In the genomic region with DNA sequence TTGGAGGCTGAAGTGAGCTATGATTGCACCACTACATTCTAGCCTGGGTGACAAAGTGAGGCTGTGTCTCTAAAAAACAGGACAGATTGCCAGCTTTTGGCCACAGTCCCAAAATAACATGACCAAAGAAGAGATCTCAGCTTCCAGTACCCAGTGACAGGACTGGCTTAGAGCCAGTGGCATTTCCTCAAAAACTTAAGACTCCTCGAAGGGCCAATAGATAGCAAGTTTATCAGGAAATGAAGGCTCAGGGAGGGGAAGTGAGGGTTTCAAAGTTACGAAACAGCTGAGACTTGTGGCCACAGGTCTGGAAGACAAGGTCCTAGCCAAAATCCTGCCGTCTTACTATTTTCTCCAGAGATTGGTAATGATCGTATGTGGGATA, we compare ENCODE assay signal across 8 cellular contexts. TPM values are rescaled to one million over a fixed set of nuclear protein-coding genes. Genes with fewer than 3 reads are reported as not detected.
DNase-seq lines count a peak whose midpoint lies in the region; ATAC-seq, FAIRE-seq and TF ChIP-seq lines count a peak whose summit lies in the region.

No MANE protein-coding gene starts in this region.

- H3K27ac Mint-ChIP-seq in MCF 10A (ENCODE audit: low read depth, unreplicated experiment): no peak overlapping the region
- no peak overlapping the region for H3K27ac Mint-ChIP-seq in stimulated activated effector memory CD8-positive, alpha-beta T cell treated with anti-CD3 and anti-CD28 coated beads, Interleukin-12 subunit alpha, Interleukin-12 subunit beta, amount 100 ng/mL, for 72 hours
- H3K27ac Mint-ChIP-seq in Caco-2 (ENCODE audit: unreplicated experiment): no peak overlapping the region

- POLR2A ChIA-PET in MCF 10A (lab: Yijun Ruan, JAX) (interaction anchor here (0.6 to 2.2 kb wide), 13 partner anchors 11 to 596 kb away, joined by 3 to 14 read pairs (median 4); a partner anchor contains a TSS), Caco-2 (lab: Charles Lee) (interaction anchor here (0.7 kb wide), 1 partner anchor 277 kb away, joined by 4 read pairs; no protein-coding TSS in a partner anchor)

- H3K27me3 ChIP-seq in right lobe of liver (no peaks in the 10 kb centered on the region), uterus (no peaks in the 10 kb centered on the region), Caco-2 (replicated peaks; ENCODE audit: control insufficient read depth, insufficient read depth, low read length) (no peaks in the 10 kb centered on the region)

- CTCF ChIA-PET in MCF 10A (lab: Yijun Ruan, JAX): interaction anchor here (0.9 kb wide), 1 partner anchor 22 kb away, joined by 3 read pairs; no protein-coding TSS in a partner anchor
- CTCF ChIA-PET in Caco-2 (lab: Charles Lee): no interaction called here

- H3K27me3 Mint-ChIP-seq in MCF 10A (ENCODE audit: insufficient read depth, unreplicated experiment) (no peaks in the 10 kb centered on the region), Caco-2 (ENCODE audit: insufficient read depth, unreplicated experiment) (no peaks in the 10 kb centered on the region)

- BruUV-seq in MCF 10A (replicated peaks; lab: Mats Ljungman, UMichigan) (no TSS peak), Caco-2 (replicated peaks; lab: Mats Ljungman, UMichigan) (no TSS peak)

- H3K4me1 ChIP-seq in right lobe of liver (peaks cover 0 to 16% (median 2%) of the 10 kb centered on the region in 4 donors), uterus (peaks cover 0 to 4% of the 10 kb centered on the region in 2 donors), Caco-2 (no peaks in the 10 kb centered on the region)

- no peak for DNase-seq in GM12891 (ENCODE audit: insufficient read length, low spot score)
- DNase-seq in NCI-H226: peak; percentile 81
- peak; percentile 99 for DNase-seq in MCF 10A (ENCODE audit: unreplicated experiment)
- peak in 2 of 3 donors; percentile 30 to 76 for DNase-seq in right lobe of liver
- peak in 1 of 2 donors; percentile 80 for DNase-seq in uterus
- no peak for DNase-seq in stimulated activated effector memory CD8-positive, alpha-beta T cell treated with anti-CD3 and anti-CD28 coated beads, Interleukin-12 subunit alpha, Interleukin-12 subunit beta, amount 100 ng/mL, for 72 hours (ENCODE audit: low spot score in 2 of 2)
- DNase-seq in Caco-2: no peak

- peak; percentile 77 for FAIRE-seq in GM12891 (lab: Jason Lieb, UNC)

- TF ChIP-seq POLR2A in GM12891 (IDR thresholded peaks at IDR 0.05; ENCODE audit: low read depth, low read length): no peak
- TF ChIP-seq POLR2A in right lobe of liver (IDR thresholded peaks at IDR 0.05): no peak
- TF ChIP-seq POLR2A in uterus (IDR thresholded peaks at IDR 0.05): no peak

- intact Hi-C loops in MCF 10A (cut with micrococcal nuclease): loop anchor here (10.0 kb wide), 1 partner anchor 272 kb away; no protein-coding TSS in a partner anchor
- intact Hi-C loops in right lobe of liver (cut with DNase I): no loop called here
- intact Hi-C loops in uterus (cut with DNase I; ENCODE audit: low total_unique reads): no loop called here
- intact Hi-C loops in Caco-2 (cut with micrococcal nuclease; ENCODE audit: unreplicated experiment): no loop called here

- H3K36me3 Mint-ChIP-seq in MCF 10A (ENCODE audit: insufficient read depth, unreplicated experiment) (peaks cover 29% of the 10 kb centered on the region), Caco-2 (ENCODE audit: insufficient read depth, unreplicated experiment) (peaks cover 46% of the 10 kb centered on the region)
- peaks cover 46% of the 10 kb centered on the region for H3K36me3 Mint-ChIP-seq in stimulated activated effector memory CD8-positive, alpha-beta T cell treated with anti-CD3 and anti-CD28 coated beads, Interleukin-12 subunit alpha, Interleukin-12 subunit beta, amount 100 ng/mL, for 72 hours

- H3K4me3 Mint-ChIP-seq in MCF 10A (ENCODE audit: unreplicated experiment): no peak overlapping the region
- H3K4me3 Mint-ChIP-seq in stimulated activated effector memory CD8-positive, alpha-beta T cell treated with anti-CD3 and anti-CD28 coated beads, Interleukin-12 subunit alpha, Interleukin-12 subunit beta, amount 100 ng/mL, for 72 hours: no peak overlapping the region
- no peak overlapping the region for H3K4me3 Mint-ChIP-seq in Caco-2 (ENCODE audit: unreplicated experiment)

- H3K4me3 ChIP-seq in right lobe of liver: no peak overlapping the region
- H3K4me3 ChIP-seq in uterus: no peak overlapping the region
- no peak overlapping the region for H3K4me3 ChIP-seq in Caco-2 (ENCODE audit: low read depth, low read length)

- TF ChIP-seq CTCF in MCF 10A (IDR thresholded peaks at IDR 0.05; ENCODE audit: unreplicated experiment) (no peak), right lobe of liver (IDR thresholded peaks at IDR 0.05) (no peak), uterus (IDR thresholded peaks at IDR 0.05) (no peak), Caco-2 (IDR thresholded peaks at IDR 0.05; ENCODE audit: insufficient read depth in 1 of 2, low read depth in 1 of 2, low read length in 1 of 2, severe bottlenecking in 1 of 2, unreplicated experiment in 1 of 2) (no peak)

- 12% methylated on average over 4 of the region's 4 CpGs for WGBS in right lobe of liver (ENCODE audit: insufficient coverage, low coverage, low lambda C conversion rate, missing lambda C conversion rate)

- ATAC-seq in right lobe of liver: peak; percentile 57 to 69 (median 64)
- ATAC-seq in HG03097 (IDR thresholded peaks at IDR 0.05; ENCODE audit: low FRiP score, unreplicated experiment): no peak
- ATAC-seq in stimulated activated effector memory CD8-positive, alpha-beta T cell treated with anti-CD3 and anti-CD28 coated beads, Interleukin-12 subunit alpha, Interleukin-12 subunit beta, amount 100 ng/mL, for 72 hours: no peak

- no peaks in the 10 kb centered on the region for H3K36me3 ChIP-seq in right lobe of liver
- H3K36me3 ChIP-seq in uterus: no peaks in the 10 kb centered on the region
- no peaks in the 10 kb centered on the region for H3K36me3 ChIP-seq in Caco-2 (ENCODE audit: control insufficient read depth, insufficient read depth, low read length)

- H3K27ac ChIP-seq in right lobe of liver (peak overlapping the region in 1 of 3 donors; percentile 43), uterus (peak overlapping the region; percentile 23 to 43)

- H3K4me1 Mint-ChIP-seq in MCF 10A (ENCODE audit: insufficient read depth, unreplicated experiment): peaks cover 24% of the 10 kb centered on the region
- peaks cover 6% of the 10 kb centered on the region for H3K4me1 Mint-ChIP-seq in stimulated activated effector memory CD8-positive, alpha-beta T cell treated with anti-CD3 and anti-CD28 coated beads, Interleukin-12 subunit alpha, Interleukin-12 subunit beta, amount 100 ng/mL, for 72 hours
- peaks cover 6% of the 10 kb centered on the region for H3K4me1 Mint-ChIP-seq in Caco-2 (ENCODE audit: low read depth, unreplicated experiment)

- H3K9me3 ChIP-seq in right lobe of liver (no peaks in the 10 kb centered on the region), uterus (no peaks in the 10 kb centered on the region), Caco-2 (no peaks in the 10 kb centered on the region)

- H3K9me3 Mint-ChIP-seq in MCF 10A (ENCODE audit: unreplicated experiment) (no peaks in the 10 kb centered on the region), Caco-2 (ENCODE audit: unreplicated experiment) (no peaks in the 10 kb centered on the region)
- H3K9me3 Mint-ChIP-seq in stimulated activated effector memory CD8-positive, alpha-beta T cell treated with anti-CD3 and anti-CD28 coated beads, Interleukin-12 subunit alpha, Interleukin-12 subunit beta, amount 100 ng/mL, for 72 hours: no peaks in the 10 kb centered on the region

TF ChIP-seq in GM12891, 5 proteins besides CTCF, POLR2A, EP300 and RAD21:
- TF ChIP-seq POLR2AphosphoS5 (IDR thresholded peaks at IDR 0.05; ENCODE audit: low read depth, low read length) (0 out of 2 replicates have a peak, but pooled peaks have one; percentile 27), TAF1 (IDR thresholded peaks at IDR 0.05; ENCODE audit: low read depth, low read length) (no peak), PAX5 (IDR thresholded peaks at IDR 0.05; ENCODE audit: insufficient read depth, low read length, severe bottlenecking) (no peak), SPI1 (IDR thresholded peaks at IDR 0.05; ENCODE audit: low read depth, low read length) (peak; percentile 79)

RNA-seq across cellular contexts. Expression of a gene that starts 6.3 kb away (rescaled TPM):
- 15.9 TPM for polyA plus RNA-seq in GM12891 (2012; ENCODE audit: low read depth, missing spikeins)
- 15.0 and 22.3 TPM in 2 replicates for total RNA-seq in MCF 10A (2022)
- total RNA-seq in right lobe of liver: 10 to 100 TPM in 1 of 6 experiments, 1 to 10 TPM in 5; 4.0 to 10.3 (median 6.3) TPM
- 10 to 100 TPM in 1 of 4 donors, 1 to 10 TPM in 2, under 1 TPM in 1; 0.88 to 22.4 (median 3.6) TPM for total RNA-seq in uterus
- total RNA-seq in Caco-2 (2022): 9.8 and 12.1 TPM in 2 replicates

RNA-seq across cellular contexts. Expression of a gene that starts 41.4 kb away (rescaled TPM):
- polyA plus RNA-seq in GM12891 (2012; ENCODE audit: low read depth, missing spikeins): 11.1 TPM
- total RNA-seq in MCF 10A (2022) (86.9 and 109 TPM in 2 replicates), right lobe of liver (10 to 100 TPM; 23.4 to 44.6 (median 34.0) TPM), uterus (10 to 100 TPM; 26.9 to 69.9 (median 38.5) TPM), Caco-2 (2022) (49.8 and 52.8 TPM in 2 replicates)

RNA-seq across cellular contexts. Expression of a gene that starts 52.8 kb away (rescaled TPM):
- polyA plus RNA-seq in GM12891 (2012; ENCODE audit: low read depth, missing spikeins): 96.0 TPM
- 106 and 107 TPM in 2 replicates for total RNA-seq in MCF 10A (2022)
- 10 to 100 TPM; 22.8 to 38.2 (median 34.0) TPM for total RNA-seq in right lobe of liver
- 100 to 1,000 TPM in 2 of 4 donors, 10 to 100 TPM in 2; 40.9 to 142 (median 96.5) TPM for total RNA-seq in uterus
- 131 and 137 TPM in 2 replicates for total RNA-seq in Caco-2 (2022)

Comparison
In these comparisons a context has a peak if more than half of its experiments do, and no peak if none do; other contexts are left out.
1. DNase-seq: peak in NCI-H226 (single experiment), MCF 10A (single experiment) and right lobe of liver (2 of 3); none in GM12891 (single experiment), stimulated activated effector memory CD8-positive, alpha-beta T cell treated with anti-CD3 and anti-CD28 coated beads, Interleukin-12 subunit alpha, Interleukin-12 subunit beta, amount 100 ng/mL, for 72 hours (0 of 2) and Caco-2 (0 of 2).
2. ATAC-seq: peak in right lobe of liver (4 of 4); none in HG03097 (single experiment) and stimulated activated effector memory CD8-positive, alpha-beta T cell treated with anti-CD3 and anti-CD28 coated beads, Interleukin-12 subunit alpha, Interleukin-12 subunit beta, amount 100 ng/mL, for 72 hours (single experiment).